Comparison of ENCODE assay signal across 8 cellular contexts in the genomic region with DNA sequence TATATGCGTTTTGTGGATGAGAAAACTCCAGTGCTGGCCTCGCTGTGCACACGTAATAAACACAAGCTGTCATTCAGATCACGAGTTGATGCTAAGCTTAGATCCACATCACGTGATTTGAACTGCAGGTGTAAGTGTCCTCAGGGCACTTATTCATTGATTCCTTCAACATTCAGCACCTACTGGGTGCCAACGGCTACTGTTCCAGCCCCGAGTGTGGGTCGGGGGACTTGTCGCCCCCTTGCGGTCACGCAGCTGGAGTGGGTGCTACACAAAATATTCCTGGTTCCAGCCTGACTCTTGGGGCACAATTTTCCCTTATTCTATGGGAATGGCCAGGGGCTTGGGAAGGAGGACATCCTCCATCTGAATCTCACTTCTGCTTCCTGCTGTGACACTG. TPM values are rescaled to one million over a fixed set of nuclear protein-coding genes. Genes with fewer than 3 reads are reported as not detected.
DNase-seq lines count a peak whose midpoint lies in the region; ATAC-seq and TF ChIP-seq lines count a peak whose summit lies in the region.

No MANE protein-coding gene starts in this region.

- peak; percentile 62 for TF ChIP-seq CTCF in A673 (conservative IDR thresholded peaks at IDR 0.05; ENCODE audit: low read depth, low read length)
- TF ChIP-seq CTCF in Peyer's patch (IDR thresholded peaks at IDR 0.05): peak in 5 of 6 experiments; percentile 4 to 53 (median 38)
- TF ChIP-seq CTCF in left ventricle myocardium inferior (IDR thresholded peaks at IDR 0.05; ENCODE audit: borderline replicate concordance): peak; percentile 64

- no peak overlapping the region for H3K4me3 Mint-ChIP-seq in natural killer cell treated with Interleukin-12 subunit alpha and Interleukin-12 subunit beta and Interleukin-15 and Interleukin-18, amount 100 ng/mL, for 72 hours

- no peaks in the 10 kb centered on the region for H3K4me1 Mint-ChIP-seq in natural killer cell treated with Interleukin-12 subunit alpha and Interleukin-12 subunit beta and Interleukin-15 and Interleukin-18, amount 100 ng/mL, for 72 hours (ENCODE audit: low read depth in 2 of 2)

- peaks cover 0 to 3% of the 10 kb centered on the region in 2 donors for H3K27me3 Mint-ChIP-seq in natural killer cell treated with Interleukin-12 subunit alpha and Interleukin-12 subunit beta and Interleukin-15 and Interleukin-18, amount 100 ng/mL, for 72 hours

- H3K27ac Mint-ChIP-seq in natural killer cell treated with Interleukin-12 subunit alpha and Interleukin-12 subunit beta and Interleukin-15 and Interleukin-18, amount 100 ng/mL, for 72 hours: no peak overlapping the region

- DNase-seq in A673 (ENCODE audit: low spot score): peak; percentile 29
- peak; percentile 64 for DNase-seq in GM03348 (ENCODE audit: low spot score)
- peak in 2 of 3 donors; percentile 35 to 57 for DNase-seq in Peyer's patch
- no peak for DNase-seq in left ventricle myocardium inferior
- no peak for DNase-seq in medulla oblongata (ENCODE audit: extremely low spot score)
- DNase-seq in natural killer cell treated with Interleukin-12 subunit alpha and Interleukin-12 subunit beta and Interleukin-15 and Interleukin-18, amount 100 ng/mL, for 72 hours (ENCODE audit: low spot score): no peak
- no peak for DNase-seq in sciatic nerve (ENCODE audit: low spot score)

- H3K36me3 Mint-ChIP-seq in natural killer cell treated with Interleukin-12 subunit alpha and Interleukin-12 subunit beta and Interleukin-15 and Interleukin-18, amount 100 ng/mL, for 72 hours: no peaks in the 10 kb centered on the region

- H3K9me3 Mint-ChIP-seq in natural killer cell treated with Interleukin-12 subunit alpha and Interleukin-12 subunit beta and Interleukin-15 and Interleukin-18, amount 100 ng/mL, for 72 hours: no peaks in the 10 kb centered on the region

- H3K27me3 ChIP-seq in A673 (replicated peaks; ENCODE audit: insufficient read depth, low read depth, low read length, poor library complexity) (no peaks in the 10 kb centered on the region), Peyer's patch (no peaks in the 10 kb centered on the region), left ventricle myocardium inferior (ENCODE audit: low read depth) (no peaks in the 10 kb centered on the region)

- intact Hi-C loops in A673 (cut with micrococcal nuclease; ENCODE audit: unreplicated experiment): loop anchor here (1.0 to 10.0 kb wide), 5 partner anchors 43 to 604 kb away; a partner anchor contains a TSS
- intact Hi-C loops in left ventricle myocardium inferior (cut with micrococcal nuclease): no loop called here
- intact Hi-C loops in sciatic nerve (cut with DNase I): loop anchor here (10.0 kb wide), 2 partner anchors 444 to 604 kb away; a partner anchor contains a TSS

- H3K4me1 ChIP-seq in A673 (ENCODE audit: insufficient read depth, low read length, poor library complexity, severe bottlenecking) (peaks cover 23% of the 10 kb centered on the region), Peyer's patch (peaks cover 0 to 19% (median 6%) of the 10 kb centered on the region in 4 donors), left ventricle myocardium inferior (peaks cover 35% of the 10 kb centered on the region)

- no TSS peak for BruUV-seq in A673 (replicated peaks; lab: Mats Ljungman, UMichigan)

- H3K4me3 ChIP-seq in A673 (ENCODE audit: low read depth, low read length, poor library complexity, severe bottlenecking) (no peak overlapping the region), Peyer's patch (no peak overlapping the region), left ventricle myocardium inferior (no peak overlapping the region)

- H3K9me3 ChIP-seq in A673 (ENCODE audit: low read depth, low read length, poor library complexity, severe bottlenecking) (no peaks in the 10 kb centered on the region), Peyer's patch (no peaks in the 10 kb centered on the region), left ventricle myocardium inferior (replicated peaks) (no peaks in the 10 kb centered on the region)

- POLR2A ChIA-PET in A673 (lab: Charles Lee; ENCODE audit: low non-redundant PET): no interaction called here

- no peak for ATAC-seq in natural killer cell treated with Interleukin-12 subunit alpha and Interleukin-12 subunit beta and Interleukin-15 and Interleukin-18, amount 100 ng/mL, for 72 hours
- no peak for ATAC-seq in GM18868 (IDR thresholded peaks at IDR 0.05; ENCODE audit: unreplicated experiment)
- ATAC-seq in sciatic nerve: no peak

- CTCF ChIA-PET in A673 (lab: Charles Lee): no interaction called here

- H3K27ac ChIP-seq in A673 (ENCODE audit: low read depth, low read length, poor library complexity, severe bottlenecking): no peak overlapping the region
- H3K27ac ChIP-seq in Peyer's patch: no peak overlapping the region
- H3K27ac ChIP-seq in left ventricle myocardium inferior (replicated peaks): no peak overlapping the region

- no peak for TF ChIP-seq POLR2A in Peyer's patch (IDR thresholded peaks at IDR 0.05)

- no peaks in the 10 kb centered on the region for H3K36me3 ChIP-seq in A673 (ENCODE audit: insufficient read depth, low read length, poor library complexity, severe bottlenecking)
- H3K36me3 ChIP-seq in Peyer's patch: no peaks in the 10 kb centered on the region
- H3K36me3 ChIP-seq in left ventricle myocardium inferior: no peaks in the 10 kb centered on the region

RNA-seq across cellular contexts. Expression of a gene that starts 29.9 kb away (rescaled TPM):
- 70.5 and 71.9 TPM in 2 replicates for total RNA-seq in A673 (2021)
- 10 to 100 TPM in 1 of 4 donors, 1 to 10 TPM in 3; 2.9 to 10.7 (median 5.2) TPM for total RNA-seq in Peyer's patch
- total RNA-seq in left ventricle myocardium inferior: 0.44 TPM
- total RNA-seq in natural killer cell treated with Interleukin-12 subunit alpha and Interleukin-12 subunit beta and Interleukin-15 and Interleukin-18, amount 100 ng/mL, for 72 hours: 10 to 100 TPM; 34.3 to 69.5 TPM
- total RNA-seq in sciatic nerve: 1.3 TPM

RNA-seq across cellular contexts. Expression of a gene that starts 32.2 kb away (rescaled TPM):
- total RNA-seq in A673 (2021): 3.8 and 5.9 TPM in 2 replicates
- 1 to 10 TPM in 2 of 4 donors, not detected in 2; 2.5 to 6.6 TPM for total RNA-seq in Peyer's patch
- total RNA-seq in left ventricle myocardium inferior: 2.3 TPM
- total RNA-seq in natural killer cell treated with Interleukin-12 subunit alpha and Interleukin-12 subunit beta and Interleukin-15 and Interleukin-18, amount 100 ng/mL, for 72 hours: not detected
- total RNA-seq in sciatic nerve: 1.8 TPM

Comparison
In these comparisons a context has a peak if more than half of its experiments do, and no peak if none do; other contexts are left out.
1. DNase-seq: peak in A673 (single experiment), GM03348 (single experiment) and Peyer's patch (2 of 3); none in left ventricle myocardium inferior (single experiment), medulla oblongata (single experiment), natural killer cell treated with Interleukin-12 subunit alpha and Interleukin-12 subunit beta and Interleukin-15 and Interleukin-18, amount 100 ng/mL, for 72 hours (single experiment) and sciatic nerve (single experiment).
2. Peak in every context shown above with its lines, with median percentiles within 50 percentile points of each other: CTCF ChIP-seq.